ENCODE assay signal across 18 cellular contexts in genomic region chr5:62575066-62575465, GRCh38. TPM values are rescaled to one million over a fixed set of nuclear protein-coding genes. Genes with fewer than 3 reads are reported as not detected.
DNase-seq lines count a peak whose midpoint lies in the region; ATAC-seq and TF ChIP-seq lines count a peak whose summit lies in the region.
"Had no signal": no experiment of that assay in that cellular context is flagged by ENCODE, and none has a peak within 500 bp of the region (broad histone marks: within the 10 kb centered on the region; RNA-seq: fewer than 3 reads in every experiment).

No MANE protein-coding gene starts in this region.

- H3K4me3 ChIP-seq in CD4-positive, CD25-positive, alpha-beta regulatory T cell (ENCODE audit: low read depth, low read length), result no peak overlapping the region
- H3K4me3 ChIP-seq in CD8-positive, alpha-beta T cell (ENCODE audit: low read depth, low read length), result no peak overlapping the region
- H3K4me3 ChIP-seq: SJSA1 had no signal

- no peak for TF ChIP-seq CTCF in CD8-positive, alpha-beta T cell (IDR thresholded peaks at IDR 0.05)

- peaks cover 12 to 36% (median 23%) of the 10 kb centered on the region in 4 donors for H3K4me1 Mint-ChIP-seq in CD4-positive, CD25-positive, alpha-beta regulatory T cell
- peaks cover 20% of the 10 kb centered on the region for H3K4me1 Mint-ChIP-seq in CD8-positive, alpha-beta T cell (ENCODE audit: low read depth)
- peaks cover 24% of the 10 kb centered on the region for H3K4me1 Mint-ChIP-seq in activated T-helper 17 cell treated with anti-CD3 and anti-CD28 coated beads, Interleukin-2, amount 50 U/mL, for 72 hours

- no peaks in the 10 kb centered on the region for H3K27me3 Mint-ChIP-seq in CD4-positive, CD25-positive, alpha-beta regulatory T cell
- H3K27me3 Mint-ChIP-seq in CD8-positive, alpha-beta T cell (ENCODE audit: low read depth), result no peaks in the 10 kb centered on the region
- H3K27me3 Mint-ChIP-seq in activated T-helper 17 cell treated with anti-CD3 and anti-CD28 coated beads, Interleukin-2, amount 50 U/mL, for 72 hours, result no peaks in the 10 kb centered on the region

- POLR2A ChIA-PET in CD8-positive, alpha-beta T cell (lab: Charles Lee), result no interaction called here

- CTCF ChIA-PET in CD8-positive, alpha-beta T cell (lab: Charles Lee), result no interaction called here

- ATAC-seq in CD4-positive, CD25-positive, alpha-beta regulatory T cell (ENCODE audit: low read depth in 2 of 2), result no peak
- ATAC-seq in CD8-positive, alpha-beta T cell, result no peak
- ATAC-seq in activated T-helper 17 cell treated with anti-CD3 and anti-CD28 coated beads, Interleukin-2, amount 50 U/mL, for 72 hours (replicated peaks), result no peak
- peak; percentile 36 for ATAC-seq in left colon
- ATAC-seq: Right ventricle myocardium inferior had no signal

- H3K4me1 ChIP-seq in CD4-positive, CD25-positive, alpha-beta regulatory T cell (ENCODE audit: control insufficient read depth, insufficient read depth, low read length, poor library complexity, severe bottlenecking), result peaks cover 14% of the 10 kb centered on the region
- peaks cover 3% of the 10 kb centered on the region for H3K4me1 ChIP-seq in CD8-positive, alpha-beta T cell (ENCODE audit: insufficient read depth, low read length)

- H3K27me3 ChIP-seq in CD4-positive, CD25-positive, alpha-beta regulatory T cell (ENCODE audit: control insufficient read depth, insufficient read depth, low read length), result no peaks in the 10 kb centered on the region
- H3K27me3 ChIP-seq in CD8-positive, alpha-beta T cell (ENCODE audit: insufficient read depth, low read length), result no peaks in the 10 kb centered on the region
- H3K27me3 ChIP-seq: BE2C, SJSA1 had no signal

- intact Hi-C loops in CD8-positive, alpha-beta T cell (cut with DNase I, micrococcal nuclease), result no loop called here
- intact Hi-C loops in left colon (cut with DNase I, micrococcal nuclease), result no loop called here

- no peak overlapping the region for H3K27ac ChIP-seq in CD4-positive, CD25-positive, alpha-beta regulatory T cell (ENCODE audit: insufficient read depth, low read length, poor library complexity, severe bottlenecking)
- no peak overlapping the region for H3K27ac ChIP-seq in CD8-positive, alpha-beta T cell (ENCODE audit: low read depth, low read length)
- H3K27ac ChIP-seq: SJSA1 had no signal

- no peaks in the 10 kb centered on the region for H3K9me3 Mint-ChIP-seq in CD4-positive, CD25-positive, alpha-beta regulatory T cell
- no peaks in the 10 kb centered on the region for H3K9me3 Mint-ChIP-seq in CD8-positive, alpha-beta T cell
- H3K9me3 Mint-ChIP-seq in activated T-helper 17 cell treated with anti-CD3 and anti-CD28 coated beads, Interleukin-2, amount 50 U/mL, for 72 hours, result no peaks in the 10 kb centered on the region

- peaks cover 16% of the 10 kb centered on the region for H3K36me3 Mint-ChIP-seq in CD4-positive, CD25-positive, alpha-beta regulatory T cell
- peaks cover 11% of the 10 kb centered on the region for H3K36me3 Mint-ChIP-seq in CD8-positive, alpha-beta T cell
- peaks cover 4% of the 10 kb centered on the region for H3K36me3 Mint-ChIP-seq in activated T-helper 17 cell treated with anti-CD3 and anti-CD28 coated beads, Interleukin-2, amount 50 U/mL, for 72 hours (ENCODE audit: low read depth)

- no peaks in the 10 kb centered on the region for H3K9me3 ChIP-seq in CD4-positive, CD25-positive, alpha-beta regulatory T cell (ENCODE audit: control insufficient read depth in 2 of 2, low read length in 2 of 2)
- H3K9me3 ChIP-seq in CD8-positive, alpha-beta T cell (ENCODE audit: low read length), result no peaks in the 10 kb centered on the region
- H3K9me3 ChIP-seq: BE2C, SJSA1 had no signal

- peak overlapping the region in 2 of 3 donors; percentile 4 to 49 for H3K27ac Mint-ChIP-seq in CD4-positive, CD25-positive, alpha-beta regulatory T cell
- peak overlapping the region; percentile 0 for H3K27ac Mint-ChIP-seq in CD8-positive, alpha-beta T cell
- peak overlapping the region; percentile 81 for H3K27ac Mint-ChIP-seq in activated T-helper 17 cell treated with anti-CD3 and anti-CD28 coated beads, Interleukin-2, amount 50 U/mL, for 72 hours

- H3K36me3 ChIP-seq in CD4-positive, CD25-positive, alpha-beta regulatory T cell (ENCODE audit: control insufficient read depth, insufficient read depth, low read length), result no peaks in the 10 kb centered on the region
- H3K36me3 ChIP-seq in CD8-positive, alpha-beta T cell (ENCODE audit: insufficient read depth, low read length), result no peaks in the 10 kb centered on the region
- H3K36me3 ChIP-seq: BE2C, SJSA1 had no signal

- DNase-seq in CD4-positive, CD25-positive, alpha-beta regulatory T cell, result no peak
- DNase-seq in CD8-positive, alpha-beta T cell, result no peak
- DNase-seq in left colon (no peak), T-helper 2 cell (no peak), NCI-H1092 treated with DMSO at 0.1 percent for 48 hours (lab: John Stamatoyannopoulos, UW) (no peak), COLO829 (ENCODE audit: low spot score) (no peak)
- DNase-seq in stimulated activated CD4-positive, alpha-beta T cell treated with anti-CD3 and anti-CD28 coated beads, Interleukin-15, amount 100 ng/mL, for 24 hours, result no peak
- DNase-seq: BE2C, EL, Karpas-422, NCI-H1417, NCI-H1694 treated with DMSO at 0.1 percent for 48 hours, NCI-H2081 treated with DMSO at 0.1 percent for 48 hours, NCI-H446, NCI-H526 treated with DMSO at 0.1 percent for 48 hours had no signal

- no peak overlapping the region for H3K4me3 Mint-ChIP-seq in CD4-positive, CD25-positive, alpha-beta regulatory T cell
- H3K4me3 Mint-ChIP-seq in CD8-positive, alpha-beta T cell, result no peak overlapping the region
- no peak overlapping the region for H3K4me3 Mint-ChIP-seq in activated T-helper 17 cell treated with anti-CD3 and anti-CD28 coated beads, Interleukin-2, amount 50 U/mL, for 72 hours

RNA-seq across cellular contexts. Expression of gene LRRC70, which starts 3.6 kb away (rescaled TPM):
- 4.6 TPM for total RNA-seq in CD4-positive, CD25-positive, alpha-beta regulatory T cell
- polyA plus RNA-seq in CD4-positive, CD25-positive, alpha-beta regulatory T cell, result 1 to 10 TPM in 2 of 4 donors, under 1 TPM in 2; 0.42 to 2.1 (median 0.86) TPM
- total RNA-seq in CD8-positive, alpha-beta T cell, result 1 to 10 TPM; 3.4 to 3.5 TPM
- total RNA-seq in activated T-helper 17 cell treated with anti-CD3 and anti-CD28 coated beads, Interleukin-2, amount 50 U/mL, for 72 hours, result 1 to 10 TPM; 1.1 to 2.5 TPM
- 1 to 10 TPM; 1.9 to 2.4 TPM for total RNA-seq in left colon

Comparison
In these comparisons a context has a peak if more than half of its experiments do, and no peak if none do; other contexts are left out.
1. H3K27ac Mint-ChIP-seq: peak in every context shown above with its lines; median percentile 81 in activated T-helper 17 cell treated with anti-CD3 and anti-CD28 coated beads, Interleukin-2, amount 50 U/mL, for 72 hours; 26 in CD4-positive, CD25-positive, alpha-beta regulatory T cell; 0 in CD8-positive, alpha-beta T cell.